ENCODE assay signal across 16 cellular contexts in genomic region chr19:33350538-33351309, GRCh38.
A peak's percentile ranks its signal among the peaks of the same experiment; 100 is the strongest.
DNase-seq lines count a peak whose midpoint lies in the region; ATAC-seq and TF ChIP-seq lines count a peak whose summit lies in the region.
"Had no signal": no experiment of that assay in that cellular context is flagged by ENCODE, and none has a peak within 500 bp of the region (broad histone marks: within the 10 kb centered on the region; RNA-seq: fewer than 3 reads in every experiment).

No MANE protein-coding gene starts in this region.

- peaks cover 10% of the 10 kb centered on the region for H3K4me1 ChIP-seq in RWPE2 (ENCODE audit: insufficient read depth, poor library complexity, severe bottlenecking)
- H3K4me1 ChIP-seq: Caco-2 had no signal

- H3K9me3 ChIP-seq in RWPE2 (ENCODE audit: severe bottlenecking) = no peaks in the 10 kb centered on the region
- H3K9me3 ChIP-seq: ovary, thoracic aorta had no signal

- H3K27me3 ChIP-seq in RWPE2 (ENCODE audit: insufficient read depth, poor library complexity, severe bottlenecking) = no peaks in the 10 kb centered on the region
- H3K27me3 ChIP-seq: ovary had no signal

- peak; percentile 92 for ATAC-seq in RWPE2 (ENCODE audit: low read depth)
- no peak for ATAC-seq in GM21529 (IDR thresholded peaks at IDR 0.05; ENCODE audit: unreplicated experiment)
- ATAC-seq in GM21717 (IDR thresholded peaks at IDR 0.05; ENCODE audit: unreplicated experiment) = no peak

- no peak for TF ChIP-seq CTCF in RWPE2 (IDR thresholded peaks at IDR 0.05; ENCODE audit: poor library complexity, severe bottlenecking)

- H3K27ac ChIP-seq in RWPE2 (ENCODE audit: poor library complexity, severe bottlenecking) = peak overlapping the region; percentile 12
- H3K27ac ChIP-seq: cardiac muscle cell, ovary, thoracic aorta had no signal

- DNase-seq in NCI-H2171 treated with DMSO at 0.1 percent for 48 hours (lab: John Stamatoyannopoulos, UW) (peak; percentile 8), NCI-H2171 (lab: John Stamatoyannopoulos, UW) (no peak), RWPE2 (ENCODE audit: low spot score) (peak; percentile 87), fibroblast of peridontal ligament (ENCODE audit: extremely low read depth) (peak; percentile 49), stromal cell of bone marrow (ENCODE audit: low read depth) (peak; percentile 71), kidney tubule cell (ENCODE audit: low spot score) (no peak)
- DNase-seq: activated CD4-positive, alpha-beta memory T cell treated with anti-CD3 and anti-CD28 coated beads, Interleukin-2, amount 10 ng/mL, durations not matched to agents 7 days and 5 days; activated effector memory CD4-positive, alpha-beta T cell treated with anti-CD3 and anti-CD28 coated beads, Interleukin-2, amount 50 U/mL, for 16 hours; Caco-2; NCI-H526; ovary; T-helper 9 cell had no signal

- H3K4me3 ChIP-seq in RWPE2 (ENCODE audit: severe bottlenecking) = no peak overlapping the region
- H3K4me3 ChIP-seq: cardiac muscle cell, ovary, thoracic aorta had no signal

- H3K36me3 ChIP-seq in RWPE2 (ENCODE audit: low read depth) = no peaks in the 10 kb centered on the region
- H3K36me3 ChIP-seq: cardiac muscle cell, ovary, thoracic aorta had no signal

Comparison
In these comparisons a context has a peak if more than half of its experiments do, and no peak if none do; other contexts are left out.
1. DNase-seq: peak in NCI-H2171 treated with DMSO at 0.1 percent for 48 hours (single experiment), RWPE2 (single experiment), fibroblast of peridontal ligament (single experiment) and stromal cell of bone marrow (single experiment); none in NCI-H2171 (single experiment) and kidney tubule cell (single experiment).